In genomic region chr3:54123538-54124196, GRCh38 we compare ENCODE assay signal across 11 cellular contexts. TPM values are rescaled to one million over a fixed set of nuclear protein-coding genes. Genes with fewer than 3 reads are reported as not detected.
DNase-seq lines count a peak whose midpoint lies in the region; ATAC-seq and TF ChIP-seq lines count a peak whose summit lies in the region.
"Had no signal": no experiment of that assay in that cellular context is flagged by ENCODE, and none has a peak within 500 bp of the region (broad histone marks: within the 10 kb centered on the region; RNA-seq: fewer than 3 reads in every experiment).

No MANE protein-coding gene starts in this region.

- H3K9me3 Mint-ChIP-seq in stimulated activated memory B cell treated with anti-CD40 and anti-IgM and Interleukin-4, amounts not matched to agents 10 μg/mL and 1 μg/mL and 100 μg/mL, for 72 hours = no peaks in the 10 kb centered on the region

- H3K36me3 ChIP-seq in HUES64 (ENCODE audit: insufficient read depth, low read length) = no peaks in the 10 kb centered on the region
- no peaks in the 10 kb centered on the region for H3K36me3 ChIP-seq in iPS-18a (ENCODE audit: control insufficient read depth, low read depth, low read length)
- H3K36me3 ChIP-seq: MG63 had no signal

- H3K27me3 ChIP-seq in HUES64 (ENCODE audit: insufficient read depth, low read length) (peaks cover 83% of the 10 kb centered on the region), iPS-18a (ENCODE audit: control insufficient read depth, insufficient read depth, low read length) (peaks cover 75% of the 10 kb centered on the region)

- H3K4me3 Mint-ChIP-seq in stimulated activated memory B cell treated with anti-CD40 and anti-IgM and Interleukin-4, amounts not matched to agents 10 μg/mL and 1 μg/mL and 100 μg/mL, for 72 hours = peak overlapping the region; percentile 60

- H3K9me3 ChIP-seq in HUES64 (ENCODE audit: insufficient read depth, low read depth, low read length) (no peaks in the 10 kb centered on the region), iPS-18a (ENCODE audit: control insufficient read depth, low read depth, low read length) (no peaks in the 10 kb centered on the region)
- H3K9me3 ChIP-seq: MG63 had no signal

- no peak for TF ChIP-seq CTCF in lower leg skin (IDR thresholded peaks at IDR 0.05)

- H3K4me3 ChIP-seq in HUES64 (ENCODE audit: low read length) (peak overlapping the region; percentile 56), iPS-18a (ENCODE audit: low read length) (peak overlapping the region; percentile 59), lower leg skin (ENCODE audit: low read depth, poor library complexity, severe bottlenecking) (no peak overlapping the region)
- H3K4me3 ChIP-seq: MG63 had no signal

- peaks cover 51% of the 10 kb centered on the region for H3K27me3 Mint-ChIP-seq in stimulated activated memory B cell treated with anti-CD40 and anti-IgM and Interleukin-4, amounts not matched to agents 10 μg/mL and 1 μg/mL and 100 μg/mL, for 72 hours

- no peak for ATAC-seq in stimulated activated memory B cell treated with anti-CD40 and anti-IgM and Interleukin-4, amounts not matched to agents 10 μg/mL and 1 μg/mL and 100 μg/mL, for 72 hours
- no peak for ATAC-seq in GM21447 (IDR thresholded peaks at IDR 0.05; ENCODE audit: unreplicated experiment)

- H3K27ac ChIP-seq in HUES64 (ENCODE audit: low read depth, low read length) (no peak overlapping the region), iPS-18a (ENCODE audit: low read length) (no peak overlapping the region)

- no peak overlapping the region for H3K9ac ChIP-seq in HUES64 (ENCODE audit: low read depth, low read length)
- no peak overlapping the region for H3K9ac ChIP-seq in iPS-18a (ENCODE audit: low read length)

- TF ChIP-seq POLR2A in lower leg skin (IDR thresholded peaks at IDR 0.05) = no peak

- intact Hi-C loops in lower leg skin (cut with DNase I; ENCODE audit: low total_unique reads) = no loop called here

- WGBS in HUES64 = 14% methylated on average over 18 of the region's 18 CpGs
- WGBS in lower leg skin, 2 donors = 2 to 4% methylated on average over 18 of the region's 18 CpGs

- H3K4me1 Mint-ChIP-seq in stimulated activated memory B cell treated with anti-CD40 and anti-IgM and Interleukin-4, amounts not matched to agents 10 μg/mL and 1 μg/mL and 100 μg/mL, for 72 hours = peaks cover 12% of the 10 kb centered on the region

- H3K36me3 Mint-ChIP-seq in stimulated activated memory B cell treated with anti-CD40 and anti-IgM and Interleukin-4, amounts not matched to agents 10 μg/mL and 1 μg/mL and 100 μg/mL, for 72 hours = no peaks in the 10 kb centered on the region

- H3K27ac Mint-ChIP-seq in stimulated activated memory B cell treated with anti-CD40 and anti-IgM and Interleukin-4, amounts not matched to agents 10 μg/mL and 1 μg/mL and 100 μg/mL, for 72 hours = no peak overlapping the region

- peaks cover 14% of the 10 kb centered on the region for H3K4me1 ChIP-seq in HUES64 (ENCODE audit: insufficient read depth, low read length)
- H3K4me1 ChIP-seq in iPS-18a (ENCODE audit: control insufficient read depth, low read depth, low read length) = peaks cover 6% of the 10 kb centered on the region

- DNase-seq in amniotic epithelial cell (ENCODE audit: low read depth) = peak; percentile 7
- no peak for DNase-seq in lower leg skin (ENCODE audit: low spot score in 2 of 2)
- DNase-seq in Ammon's horn (ENCODE audit: low spot score) = no peak
- DNase-seq: activated naive CD4-positive, alpha-beta T cell; hippocampal formation; MG63 had no signal

RNA-seq across cellular contexts. Expression of gene CACNA2D3, which starts 1.3 kb away (rescaled TPM):
- 0.75 TPM for polyA plus RNA-seq in HUES64 (2013, experiment 1 of 2)
- 1.3 TPM for polyA plus RNA-seq in HUES64 (2013, experiment 2 of 2)
- 1 to 10 TPM in 2 of 4 donors, under 1 TPM in 2; 0.27 to 1.5 (median 0.79) TPM for total RNA-seq in lower leg skin
- total RNA-seq: T-helper 1 cell treated with Interleukin-12 subunit alpha and Interleukin-12 subunit beta and Interleukin-4 antibody, amounts not matched to agents 30 ng/mL and 1 ng/mL, for 36 hours had no signal
